8 cellular contexts compared by ENCODE assay signal in the genomic region with DNA sequence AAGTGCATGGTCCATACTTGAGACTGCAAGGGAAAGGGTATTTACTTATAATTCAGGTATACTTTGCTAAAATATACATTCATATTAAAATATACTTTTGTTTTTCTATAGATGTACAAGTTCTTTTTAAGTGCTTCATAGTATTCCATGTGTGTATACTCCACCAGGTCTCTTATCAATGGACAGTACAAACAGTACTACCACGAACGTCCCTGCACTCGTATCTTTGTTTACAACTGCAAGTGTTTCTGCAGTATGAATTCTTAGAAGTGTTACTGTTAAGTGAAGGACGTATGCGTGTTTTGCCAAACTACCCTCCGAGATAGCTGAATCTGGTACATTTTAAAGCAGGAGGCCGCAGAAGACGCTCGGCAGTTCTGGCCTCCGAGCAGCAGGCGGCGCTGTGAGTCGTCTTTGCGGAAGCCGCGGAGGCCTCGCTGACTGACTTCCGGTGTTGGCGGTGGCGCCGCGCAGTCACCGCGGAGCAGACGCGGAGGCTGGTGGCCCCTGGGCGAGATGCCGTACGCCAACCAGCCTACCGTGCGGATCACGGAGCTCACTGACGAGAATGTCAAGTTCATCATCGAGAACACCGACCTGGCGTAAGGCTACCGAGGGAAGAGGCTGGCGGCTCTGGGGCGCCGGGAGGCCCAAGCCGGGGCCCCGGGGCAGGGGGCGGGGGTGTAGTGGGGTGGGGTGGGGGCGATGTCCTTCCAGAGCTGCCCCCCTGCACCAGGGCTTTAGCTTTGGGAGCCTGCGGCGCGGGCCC. TPM values are rescaled to one million over a fixed set of nuclear protein-coding genes. Genes with fewer than 3 reads are reported as not detected.
A peak's percentile ranks its signal among the peaks of the same experiment; 100 is the strongest.
DNase-seq lines count a peak whose midpoint lies in the region; ATAC-seq and TF ChIP-seq lines count a peak whose summit lies in the region.

A gene (plus strand): TSS at position 471 of the 769 bp plus-strand sequence. CDS start 46 bp downstream, at position 517.

- intact Hi-C loops in activated B cell treated with CpG ODN at 0.5 μM for 24 hours (cut with micrococcal nuclease) = loop anchor here (1.0 to 2.0 kb wide), 8 partner anchors 15 to 276 kb away; a partner anchor contains a TSS

- H3K9me3 Mint-ChIP-seq in activated B cell treated with CpG ODN at 0.5 μM for 24 hours = no peaks in the 10 kb centered on the region

- peak within 1 kb of the TSS; percentile 100 for H3K4me3 Mint-ChIP-seq in activated B cell treated with CpG ODN at 0.5 μM for 24 hours

- peak within 1 kb of the TSS; percentile 99 for H3K27ac Mint-ChIP-seq in activated B cell treated with CpG ODN at 0.5 μM for 24 hours

- no peaks in the 10 kb centered on the region for H3K27me3 Mint-ChIP-seq in activated B cell treated with CpG ODN at 0.5 μM for 24 hours

- POLR2A ChIA-PET in AG04449 (lab: Yijun Ruan, JAX) = interaction anchor here (1.0 to 1.6 kb wide), 6 partner anchors 9 to 57 kb away, joined by 3 to 13 read pairs (median 4); a partner anchor contains a TSS
- POLR2A ChIA-PET in activated B cell treated with CpG ODN at 0.5 μM for 24 hours (lab: Charles Lee) = interaction anchor here (0.5 to 2.4 kb wide), 16 partner anchors 9 to 400 kb away, joined by 3 to 36 read pairs (median 4); a partner anchor contains a TSS

- peak within 1 kb of the TSS; percentile 69 for H3K4me3 ChIP-seq in AG04449 (ENCODE audit: low read depth, low read length)
- H3K4me3 ChIP-seq in cardiac fibroblast (replicated peaks in 1 of 2; ENCODE audit: low read depth in 2 of 2, low read length in 2 of 2) = peak within 1 kb of the TSS; percentile 81 to 92

- CTCF ChIA-PET in AG04449 (lab: Yijun Ruan, JAX) (interaction anchor here (0.6 to 10.8 kb wide), 30 partner anchors 13 to 273 kb away, joined by 3 to 161 read pairs (median 4); a partner anchor contains a TSS), activated B cell treated with CpG ODN at 0.5 μM for 24 hours (lab: Charles Lee) (interaction anchor here (0.9 to 2.4 kb wide), 9 partner anchors 8 to 75 kb away, joined by 3 to 15 read pairs (median 4); a partner anchor contains a TSS)

- peak; percentile 94 for TF ChIP-seq CTCF in AG04449 (IDR thresholded peaks at IDR 0.05; ENCODE audit: insufficient read depth, low read length, missing control alignments)
- TF ChIP-seq CTCF in activated B cell treated with CpG ODN at 0.5 μM for 24 hours (IDR thresholded peaks at IDR 0.05) = peak; percentile 38
- peak; percentile 98 for TF ChIP-seq CTCF in cardiac fibroblast (IDR thresholded peaks at IDR 0.05; ENCODE audit: low read depth, low read length)

- TF ChIP-seq POLR2A in GM18526 (IDR thresholded peaks at IDR 0.05; ENCODE audit: extremely low read depth, insufficient read length) = peak; percentile 99

- ATAC-seq in HG03095 (IDR thresholded peaks at IDR 0.05; ENCODE audit: unreplicated experiment) (peak; percentile 90), activated B cell treated with CpG ODN at 0.5 μM for 24 hours (ENCODE audit: low read depth) (peak; percentile 97)

- H3K36me3 Mint-ChIP-seq in activated B cell treated with CpG ODN at 0.5 μM for 24 hours (ENCODE audit: low read depth) = peaks cover 72% of the 10 kb centered on the region

- DNase-seq in AG04449 (ENCODE audit: low read depth, low spot score) = peak; percentile 12
- DNase-seq in NCI-H2227 (lab: John Stamatoyannopoulos, UW; ENCODE audit: unreplicated experiment) = peak; percentile 90
- peak; percentile 93 for DNase-seq in activated B cell treated with CpG ODN at 0.5 μM for 24 hours
- peak; percentile 89 to 90 for DNase-seq in cardiac fibroblast (ENCODE audit: low read depth in 2 of 2)
- DNase-seq in islet precursor cell = peak; percentile 92
- DNase-seq in stimulated activated CD4-positive, alpha-beta T cell treated with anti-CD3 and anti-CD28 coated beads, Interleukin-12 subunit alpha, Interleukin-12 subunit beta, amount 100 ng/mL, for 48 hours (ENCODE audit: low read depth in 2 of 3, low spot score in 1 of 3) = peak; percentile 84 to 94 (median 90)

- H3K4me1 Mint-ChIP-seq in activated B cell treated with CpG ODN at 0.5 μM for 24 hours = peaks cover 29% of the 10 kb centered on the region

RNA-seq across cellular contexts. Expression of the gene that starts here (rescaled TPM):
- total RNA-seq in activated B cell treated with CpG ODN at 0.5 μM for 24 hours = 52.2 and 56.6 TPM in 2 replicates

Comparison
In these comparisons a context has a peak if more than half of its experiments do, and no peak if none do; other contexts are left out.
1. Peak in every context shown above with its lines: DNase-seq, ATAC-seq and H3K4me3 ChIP-seq.
2. DNase-seq: peak in every context shown above with its lines; median percentile 93 in activated B cell treated with CpG ODN at 0.5 μM for 24 hours; 92 in islet precursor cell; 90 in NCI-H2227; 90 in stimulated activated CD4-positive, alpha-beta T cell treated with anti-CD3 and anti-CD28 coated beads, Interleukin-12 subunit alpha, Interleukin-12 subunit beta, amount 100 ng/mL, for 48 hours; 90 in cardiac fibroblast; 12 in AG04449.
3. CTCF ChIP-seq: peak in every context shown above with its lines; median percentile 98 in cardiac fibroblast; 94 in AG04449; 38 in activated B cell treated with CpG ODN at 0.5 μM for 24 hours.